1 cellular context compared by ENCODE assay signal in the genomic region with DNA sequence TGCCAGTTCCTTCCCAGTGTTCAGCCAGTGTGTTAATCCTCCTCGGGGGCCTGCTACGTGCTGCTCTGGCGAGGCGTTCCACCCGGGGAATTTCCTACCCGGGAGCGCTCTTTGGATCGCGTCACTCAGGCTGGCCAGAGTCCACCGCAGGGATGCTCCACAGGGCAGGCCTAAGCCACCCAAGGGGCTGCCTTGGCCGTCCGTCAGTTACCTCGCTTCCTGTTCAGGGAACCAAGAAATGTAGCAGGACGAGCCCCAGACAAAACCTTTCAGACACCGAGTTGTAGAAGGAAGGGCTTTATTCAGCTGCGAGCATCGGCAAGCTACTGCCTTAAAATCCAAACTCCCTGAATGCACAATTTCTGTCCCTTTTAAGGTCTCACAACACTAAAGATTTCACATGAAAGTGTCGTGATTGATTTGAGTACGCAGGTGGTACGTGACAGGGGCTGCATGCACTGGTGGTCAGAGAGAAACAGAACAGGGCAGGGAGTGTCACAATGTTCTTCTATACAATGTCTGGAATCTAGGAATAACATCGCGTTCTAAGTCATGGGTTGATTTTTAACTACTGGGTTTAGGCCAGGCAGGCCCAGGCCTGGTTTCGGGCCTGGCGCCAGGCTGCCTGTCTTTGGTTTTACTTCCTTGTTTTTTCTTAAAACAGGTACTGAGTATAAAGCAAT.
A peak's percentile ranks its signal among the peaks of the same experiment; 100 is the strongest.
TF ChIP-seq lines count a peak whose summit lies in the region.

No MANE protein-coding gene starts in this region.

TF ChIP-seq in HepG2, 621 proteins besides CTCF, POLR2A, EP300 and RAD21 (continued from another document and continues in another):
- TF ChIP-seq, protein P1, sequence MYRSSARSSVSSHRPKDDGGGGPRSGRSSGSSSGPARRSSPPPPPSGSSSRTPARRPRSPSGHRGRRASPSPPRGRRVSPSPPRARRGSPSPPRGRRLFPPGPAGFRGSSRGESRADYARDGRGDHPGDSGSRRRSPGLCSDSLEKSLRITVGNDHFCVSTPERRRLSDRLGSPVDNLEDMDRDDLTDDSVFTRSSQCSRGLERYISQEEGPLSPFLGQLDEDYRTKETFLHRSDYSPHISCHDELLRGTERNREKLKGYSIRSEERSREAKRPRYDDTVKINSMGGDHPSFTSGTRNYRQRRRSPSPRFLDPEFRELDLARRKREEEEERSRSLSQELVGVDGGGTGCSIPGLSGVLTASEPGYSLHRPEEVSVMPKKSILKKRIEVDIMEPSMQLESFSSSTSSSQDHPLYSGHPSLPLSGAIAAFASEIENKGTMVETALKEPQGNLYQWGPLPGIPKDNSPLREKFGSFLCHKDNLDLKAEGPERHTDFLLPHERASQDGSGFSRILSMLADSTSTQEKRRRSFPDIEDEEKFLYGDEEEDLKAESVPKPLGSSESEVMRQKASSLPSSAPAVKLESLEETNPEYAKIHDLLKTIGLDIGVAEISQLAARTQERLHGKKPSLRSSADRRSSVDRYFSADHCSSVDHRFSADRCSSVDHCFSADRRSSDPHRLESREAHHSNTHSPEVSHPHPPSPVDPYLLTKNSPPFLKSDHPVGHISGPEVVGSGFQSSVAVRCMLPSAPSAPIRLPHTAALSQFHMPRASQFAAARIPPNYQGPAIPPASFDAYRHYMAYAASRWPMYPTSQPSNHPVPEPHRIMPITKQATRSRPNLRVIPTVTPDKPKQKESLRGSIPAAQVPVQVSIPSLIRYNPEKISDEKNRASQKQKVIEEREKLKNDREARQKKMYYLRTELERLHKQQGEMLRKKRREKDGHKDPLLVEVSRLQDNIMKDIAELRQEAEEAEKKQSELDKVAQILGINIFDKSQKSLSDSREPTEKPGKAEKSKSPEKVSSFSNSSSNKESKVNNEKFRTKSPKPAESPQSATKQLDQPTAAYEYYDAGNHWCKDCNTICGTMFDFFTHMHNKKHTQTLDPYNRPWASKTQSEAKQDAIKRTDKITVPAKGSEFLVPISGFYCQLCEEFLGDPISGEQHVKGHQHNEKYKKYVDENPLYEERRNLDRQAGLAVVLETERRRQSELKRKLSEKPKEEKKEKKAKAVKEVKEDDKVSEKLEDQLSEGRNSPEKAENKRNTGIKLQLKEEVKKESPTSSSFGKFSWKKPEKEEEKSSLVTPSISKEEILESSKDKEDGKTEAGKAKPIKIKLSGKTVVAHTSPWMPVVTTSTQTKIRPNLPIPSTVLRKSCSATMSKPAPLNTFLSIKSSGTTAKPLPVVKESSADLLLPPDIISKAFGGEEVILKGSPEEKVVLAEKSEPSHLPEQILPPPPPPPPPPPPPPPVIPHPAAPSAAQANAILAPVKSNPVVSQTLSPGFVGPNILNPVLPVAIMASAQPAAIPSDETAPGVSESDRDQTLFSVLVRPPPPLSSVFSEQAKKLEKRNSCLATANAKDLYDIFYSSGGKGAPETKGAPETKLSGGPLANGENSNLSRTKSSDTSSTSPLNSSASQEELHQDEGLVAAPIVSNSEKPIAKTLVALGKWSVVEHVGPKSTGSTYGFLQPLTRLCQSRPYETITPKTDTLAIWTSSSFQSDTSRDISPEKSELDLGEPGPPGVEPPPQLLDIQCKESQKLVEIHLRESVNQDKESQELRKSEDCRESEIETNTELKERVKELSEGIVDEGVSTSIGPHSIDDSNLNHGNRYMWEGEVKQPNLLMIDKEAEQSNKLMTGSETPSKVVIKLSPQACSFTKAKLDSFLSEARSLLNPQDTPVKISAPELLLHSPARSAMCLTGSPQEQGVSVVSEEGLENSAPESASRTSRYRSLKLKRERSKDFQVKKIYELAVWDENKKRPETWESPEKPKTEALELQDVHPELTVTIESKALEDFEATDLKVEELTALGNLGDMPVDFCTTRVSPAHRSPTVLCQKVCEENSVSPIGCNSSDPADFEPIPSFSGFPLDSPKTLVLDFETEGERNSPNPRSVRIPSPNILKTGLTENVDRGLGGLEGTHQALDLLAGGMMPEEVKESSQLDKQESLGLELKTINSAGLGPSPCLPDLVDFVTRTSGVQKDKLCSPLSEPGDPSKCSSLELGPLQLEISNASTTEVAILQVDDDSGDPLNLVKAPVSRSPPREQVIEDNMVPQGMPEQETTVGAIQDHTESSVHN (CRISPR knock-in tag; IDR thresholded peaks at IDR 0.05) = no peak
- TF ChIP-seq CBX2 (IDR thresholded peaks at IDR 0.05; ENCODE audit: low read depth, low read length) (no peak), CBX2 (CRISPR knock-in tag; IDR thresholded peaks at IDR 0.05; ENCODE audit: low read depth) (no peak), CHD4 (IDR thresholded peaks at IDR 0.05; ENCODE audit: borderline replicate concordance, low read length) (no peak), ZNF260 (CRISPR knock-in tag; IDR thresholded peaks at IDR 0.05; ENCODE audit: borderline replicate concordance, low read depth) (no peak), ETV5 (CRISPR knock-in tag; IDR thresholded peaks at IDR 0.05; ENCODE audit: borderline replicate concordance) (peak; percentile 55; the same call in 1 of the 2 replicates), MEIS2 (CRISPR knock-in tag; IDR thresholded peaks at IDR 0.05) (no peak), ZNF713 (CRISPR knock-in tag; IDR thresholded peaks at IDR 0.05) (no peak), EHMT2 (IDR thresholded peaks at IDR 0.05; ENCODE audit: borderline replicate concordance, low read depth, low read length) (no peak), ZNF264 (CRISPR knock-in tag; IDR thresholded peaks at IDR 0.05) (no peak; the same call in 1 of the 2 replicates), ZFYVE20 (CRISPR knock-in tag; IDR thresholded peaks at IDR 0.05; ENCODE audit: borderline replicate concordance, low read depth) (no peak), RFX1 (IDR thresholded peaks at IDR 0.05) (no peak), ZNF3 (CRISPR knock-in tag; IDR thresholded peaks at IDR 0.05) (peak; percentile 56; the same call in 1 of the 2 replicates), ZNF564 (CRISPR knock-in tag; IDR thresholded peaks at IDR 0.05) (peak; percentile 61; the same call in 1 of the 2 replicates), ARNT (IDR thresholded peaks at IDR 0.05) (no peak), ZNF768 (CRISPR knock-in tag; IDR thresholded peaks at IDR 0.05) (peak; percentile 41; the same call in 1 of the 2 replicates)
- TF ChIP-seq, protein P2, sequence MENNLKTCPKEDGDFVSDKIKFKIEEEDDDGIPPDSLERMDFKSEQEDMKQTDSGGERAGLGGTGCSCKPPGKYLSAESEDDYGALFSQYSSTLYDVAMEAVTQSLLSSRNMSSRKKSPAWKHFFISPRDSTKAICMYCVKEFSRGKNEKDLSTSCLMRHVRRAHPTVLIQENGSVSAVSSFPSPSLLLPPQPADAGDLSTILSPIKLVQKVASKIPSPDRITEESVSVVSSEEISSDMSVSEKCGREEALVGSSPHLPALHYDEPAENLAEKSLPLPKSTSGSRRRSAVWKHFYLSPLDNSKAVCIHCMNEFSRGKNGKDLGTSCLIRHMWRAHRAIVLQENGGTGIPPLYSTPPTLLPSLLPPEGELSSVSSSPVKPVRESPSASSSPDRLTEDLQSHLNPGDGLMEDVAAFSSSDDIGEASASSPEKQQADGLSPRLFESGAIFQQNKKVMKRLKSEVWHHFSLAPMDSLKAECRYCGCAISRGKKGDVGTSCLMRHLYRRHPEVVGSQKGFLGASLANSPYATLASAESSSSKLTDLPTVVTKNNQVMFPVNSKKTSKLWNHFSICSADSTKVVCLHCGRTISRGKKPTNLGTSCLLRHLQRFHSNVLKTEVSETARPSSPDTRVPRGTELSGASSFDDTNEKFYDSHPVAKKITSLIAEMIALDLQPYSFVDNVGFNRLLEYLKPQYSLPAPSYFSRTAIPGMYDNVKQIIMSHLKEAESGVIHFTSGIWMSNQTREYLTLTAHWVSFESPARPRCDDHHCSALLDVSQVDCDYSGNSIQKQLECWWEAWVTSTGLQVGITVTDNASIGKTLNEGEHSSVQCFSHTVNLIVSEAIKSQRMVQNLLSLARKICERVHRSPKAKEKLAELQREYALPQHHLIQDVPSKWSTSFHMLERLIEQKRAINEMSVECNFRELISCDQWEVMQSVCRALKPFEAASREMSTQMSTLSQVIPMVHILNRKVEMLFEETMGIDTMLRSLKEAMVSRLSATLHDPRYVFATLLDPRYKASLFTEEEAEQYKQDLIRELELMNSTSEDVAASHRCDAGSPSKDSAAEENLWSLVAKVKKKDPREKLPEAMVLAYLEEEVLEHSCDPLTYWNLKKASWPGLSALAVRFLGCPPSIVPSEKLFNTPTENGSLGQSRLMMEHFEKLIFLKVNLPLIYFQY (CRISPR knock-in tag; IDR thresholded peaks at IDR 0.05; ENCODE audit: borderline replicate concordance) = no peak
- TF ChIP-seq, protein P3, sequence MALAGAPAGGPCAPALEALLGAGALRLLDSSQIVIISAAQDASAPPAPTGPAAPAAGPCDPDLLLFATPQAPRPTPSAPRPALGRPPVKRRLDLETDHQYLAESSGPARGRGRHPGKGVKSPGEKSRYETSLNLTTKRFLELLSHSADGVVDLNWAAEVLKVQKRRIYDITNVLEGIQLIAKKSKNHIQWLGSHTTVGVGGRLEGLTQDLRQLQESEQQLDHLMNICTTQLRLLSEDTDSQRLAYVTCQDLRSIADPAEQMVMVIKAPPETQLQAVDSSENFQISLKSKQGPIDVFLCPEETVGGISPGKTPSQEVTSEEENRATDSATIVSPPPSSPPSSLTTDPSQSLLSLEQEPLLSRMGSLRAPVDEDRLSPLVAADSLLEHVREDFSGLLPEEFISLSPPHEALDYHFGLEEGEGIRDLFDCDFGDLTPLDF (CRISPR knock-in tag; IDR thresholded peaks at IDR 0.05) = 0 out of 2 replicates have a peak, but pooled peaks have one; percentile 50
- TF ChIP-seq, protein P4, sequence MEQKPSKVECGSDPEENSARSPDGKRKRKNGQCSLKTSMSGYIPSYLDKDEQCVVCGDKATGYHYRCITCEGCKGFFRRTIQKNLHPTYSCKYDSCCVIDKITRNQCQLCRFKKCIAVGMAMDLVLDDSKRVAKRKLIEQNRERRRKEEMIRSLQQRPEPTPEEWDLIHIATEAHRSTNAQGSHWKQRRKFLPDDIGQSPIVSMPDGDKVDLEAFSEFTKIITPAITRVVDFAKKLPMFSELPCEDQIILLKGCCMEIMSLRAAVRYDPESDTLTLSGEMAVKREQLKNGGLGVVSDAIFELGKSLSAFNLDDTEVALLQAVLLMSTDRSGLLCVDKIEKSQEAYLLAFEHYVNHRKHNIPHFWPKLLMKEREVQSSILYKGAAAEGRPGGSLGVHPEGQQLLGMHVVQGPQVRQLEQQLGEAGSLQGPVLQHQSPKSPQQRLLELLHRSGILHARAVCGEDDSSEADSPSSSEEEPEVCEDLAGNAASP (CRISPR knock-in tag; IDR thresholded peaks at IDR 0.05; ENCODE audit: borderline replicate concordance) = no peak
- TF ChIP-seq, protein P5, sequence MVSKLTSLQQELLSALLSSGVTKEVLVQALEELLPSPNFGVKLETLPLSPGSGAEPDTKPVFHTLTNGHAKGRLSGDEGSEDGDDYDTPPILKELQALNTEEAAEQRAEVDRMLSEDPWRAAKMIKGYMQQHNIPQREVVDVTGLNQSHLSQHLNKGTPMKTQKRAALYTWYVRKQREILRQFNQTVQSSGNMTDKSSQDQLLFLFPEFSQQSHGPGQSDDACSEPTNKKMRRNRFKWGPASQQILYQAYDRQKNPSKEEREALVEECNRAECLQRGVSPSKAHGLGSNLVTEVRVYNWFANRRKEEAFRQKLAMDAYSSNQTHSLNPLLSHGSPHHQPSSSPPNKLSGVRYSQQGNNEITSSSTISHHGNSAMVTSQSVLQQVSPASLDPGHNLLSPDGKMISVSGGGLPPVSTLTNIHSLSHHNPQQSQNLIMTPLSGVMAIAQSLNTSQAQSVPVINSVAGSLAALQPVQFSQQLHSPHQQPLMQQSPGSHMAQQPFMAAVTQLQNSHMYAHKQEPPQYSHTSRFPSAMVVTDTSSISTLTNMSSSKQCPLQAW (CRISPR knock-in tag; IDR thresholded peaks at IDR 0.05) = peak; percentile 43; the same call in 1 of the 2 replicates
- TF ChIP-seq, protein P6, sequence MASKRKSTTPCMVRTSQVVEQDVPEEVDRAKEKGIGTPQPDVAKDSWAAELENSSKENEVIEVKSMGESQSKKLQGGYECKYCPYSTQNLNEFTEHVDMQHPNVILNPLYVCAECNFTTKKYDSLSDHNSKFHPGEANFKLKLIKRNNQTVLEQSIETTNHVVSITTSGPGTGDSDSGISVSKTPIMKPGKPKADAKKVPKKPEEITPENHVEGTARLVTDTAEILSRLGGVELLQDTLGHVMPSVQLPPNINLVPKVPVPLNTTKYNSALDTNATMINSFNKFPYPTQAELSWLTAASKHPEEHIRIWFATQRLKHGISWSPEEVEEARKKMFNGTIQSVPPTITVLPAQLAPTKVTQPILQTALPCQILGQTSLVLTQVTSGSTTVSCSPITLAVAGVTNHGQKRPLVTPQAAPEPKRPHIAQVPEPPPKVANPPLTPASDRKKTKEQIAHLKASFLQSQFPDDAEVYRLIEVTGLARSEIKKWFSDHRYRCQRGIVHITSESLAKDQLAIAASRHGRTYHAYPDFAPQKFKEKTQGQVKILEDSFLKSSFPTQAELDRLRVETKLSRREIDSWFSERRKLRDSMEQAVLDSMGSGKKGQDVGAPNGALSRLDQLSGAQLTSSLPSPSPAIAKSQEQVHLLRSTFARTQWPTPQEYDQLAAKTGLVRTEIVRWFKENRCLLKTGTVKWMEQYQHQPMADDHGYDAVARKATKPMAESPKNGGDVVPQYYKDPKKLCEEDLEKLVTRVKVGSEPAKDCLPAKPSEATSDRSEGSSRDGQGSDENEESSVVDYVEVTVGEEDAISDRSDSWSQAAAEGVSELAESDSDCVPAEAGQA (IDR thresholded peaks at IDR 0.05; ENCODE audit: low read depth) = peak; percentile 43; the same call in 1 of the 2 replicates
- TF ChIP-seq, protein P6 (CRISPR knock-in tag; IDR thresholded peaks at IDR 0.05; ENCODE audit: borderline replicate concordance) = no peak
- TF ChIP-seq, protein P7, sequence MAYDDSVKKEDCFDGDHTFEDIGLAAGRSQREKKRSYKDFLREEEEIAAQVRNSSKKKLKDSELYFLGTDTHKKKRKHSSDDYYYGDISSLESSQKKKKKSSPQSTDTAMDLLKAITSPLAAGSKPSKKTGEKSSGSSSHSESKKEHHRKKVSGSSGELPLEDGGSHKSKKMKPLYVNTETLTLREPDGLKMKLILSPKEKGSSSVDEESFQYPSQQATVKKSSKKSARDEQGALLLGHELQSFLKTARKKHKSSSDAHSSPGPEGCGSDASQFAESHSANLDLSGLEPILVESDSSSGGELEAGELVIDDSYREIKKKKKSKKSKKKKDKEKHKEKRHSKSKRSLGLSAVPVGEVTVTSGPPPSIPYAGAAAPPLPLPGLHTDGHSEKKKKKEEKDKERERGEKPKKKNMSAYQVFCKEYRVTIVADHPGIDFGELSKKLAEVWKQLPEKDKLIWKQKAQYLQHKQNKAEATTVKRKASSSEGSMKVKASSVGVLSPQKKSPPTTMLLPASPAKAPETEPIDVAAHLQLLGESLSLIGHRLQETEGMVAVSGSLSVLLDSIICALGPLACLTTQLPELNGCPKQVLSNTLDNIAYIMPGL (CRISPR knock-in tag; IDR thresholded peaks at IDR 0.05; ENCODE audit: borderline replicate concordance in 1 of 2, low read depth in 1 of 2) = peak; percentile 81 to 94; a peak in 3 of 4 replicates
